8 cellular contexts compared by ENCODE assay signal in the genomic region with DNA sequence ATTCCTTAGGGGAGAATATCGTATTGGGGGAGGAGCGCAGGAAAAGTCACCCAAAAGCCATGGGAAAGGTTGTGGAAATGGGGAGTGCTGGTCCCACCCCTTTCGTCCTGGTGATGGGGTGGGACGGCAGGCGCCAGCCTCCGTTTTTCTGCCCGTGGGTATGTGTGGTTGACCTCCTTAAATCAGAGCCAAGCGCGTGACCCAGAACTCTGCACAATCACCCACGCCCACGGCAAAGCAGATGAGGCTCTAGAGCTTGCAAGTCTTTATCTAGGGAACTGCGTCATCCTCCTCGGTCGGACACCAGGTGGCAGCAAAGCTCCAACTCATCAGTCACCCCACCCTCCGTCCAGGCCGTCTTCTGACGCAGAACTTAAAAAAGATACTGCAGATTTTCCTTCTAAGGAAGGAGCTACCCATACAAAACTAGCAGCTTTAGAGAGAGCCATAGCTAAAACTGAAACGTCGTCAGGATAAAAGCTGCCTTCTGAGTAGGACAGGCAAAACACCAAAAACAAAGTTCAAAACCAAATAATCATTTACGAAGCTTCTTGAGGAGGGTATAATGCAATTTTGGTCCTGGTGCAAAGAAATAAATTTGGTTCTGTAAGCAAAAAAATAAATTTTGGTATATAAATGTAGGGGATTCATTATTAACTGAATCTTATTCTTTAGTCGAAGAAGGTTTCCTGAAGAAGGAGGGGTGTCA.
DNase-seq lines count a peak whose midpoint lies in the region; ATAC-seq, FAIRE-seq and TF ChIP-seq lines count a peak whose summit lies in the region.

No MANE protein-coding gene starts in this region.

- H3K27ac ChIP-seq in angular gyrus (ENCODE audit: low read depth, low read length) = peak overlapping the region; percentile 81

- TF ChIP-seq POLR2A in GM12891 (IDR thresholded peaks at IDR 0.05; ENCODE audit: low read depth, low read length) = no peak

- peak; percentile 90 for ATAC-seq in HG02884 (IDR thresholded peaks at IDR 0.05; ENCODE audit: unreplicated experiment)

- H3K4me1 Mint-ChIP-seq in T-helper 2 cell treated with Interferon-gamma antibody and Interleukin-4, amounts not matched to agents 5 μg/mL and 100 μg/mL, for 36 hours (ENCODE audit: low read depth) = peaks cover 82% of the 10 kb centered on the region

- peak; percentile 79 for FAIRE-seq in GM12891 (lab: Jason Lieb, UNC)

- peak overlapping the region; percentile 50 for H3K4me3 Mint-ChIP-seq in T-helper 2 cell treated with Interferon-gamma antibody and Interleukin-4, amounts not matched to agents 5 μg/mL and 100 μg/mL, for 36 hours

- H3K36me3 Mint-ChIP-seq in T-helper 2 cell treated with Interferon-gamma antibody and Interleukin-4, amounts not matched to agents 5 μg/mL and 100 μg/mL, for 36 hours (ENCODE audit: low read depth) = peaks cover 22% of the 10 kb centered on the region

- no peaks in the 10 kb centered on the region for H3K27me3 Mint-ChIP-seq in T-helper 2 cell treated with Interferon-gamma antibody and Interleukin-4, amounts not matched to agents 5 μg/mL and 100 μg/mL, for 36 hours (ENCODE audit: low read depth)

- H3K9me3 Mint-ChIP-seq in T-helper 2 cell treated with Interferon-gamma antibody and Interleukin-4, amounts not matched to agents 5 μg/mL and 100 μg/mL, for 36 hours = peaks cover 9% of the 10 kb centered on the region

- peak; percentile 72 for TF ChIP-seq CTCF in retinal pigment epithelial cell (conservative IDR thresholded peaks at IDR 0.05; ENCODE audit: low read depth, low read length)

- no peak overlapping the region for H3K4me3 ChIP-seq in retinal pigment epithelial cell (ENCODE audit: low read length)

- H3K27ac Mint-ChIP-seq in T-helper 2 cell treated with Interferon-gamma antibody and Interleukin-4, amounts not matched to agents 5 μg/mL and 100 μg/mL, for 36 hours = peak overlapping the region; percentile 85

- DNase-seq in GM12891 (ENCODE audit: insufficient read length, low spot score) (peak; percentile 34), NCI-H1694 (lab: John Stamatoyannopoulos, UW) (peak; percentile 81), hepatic stellate cell (ENCODE audit: low spot score) (peak; percentile 46), retinal pigment epithelial cell (ENCODE audit: low read depth) (peak; percentile 35), GM19240 (ENCODE audit: insufficient read length, low spot score) (no peak)
- DNase-seq in T-helper 2 cell treated with Interferon-gamma antibody and Interleukin-4, amounts not matched to agents 5 μg/mL and 100 μg/mL, for 36 hours (ENCODE audit: low spot score) = peak; percentile 89

TF ChIP-seq in GM12891, 5 proteins besides CTCF, POLR2A, EP300 and RAD21:
- TF ChIP-seq POU2F2 (IDR thresholded peaks at IDR 0.05; ENCODE audit: low read depth, low read length) = no peak
- TF ChIP-seq SPI1 (IDR thresholded peaks at IDR 0.05; ENCODE audit: low read depth, low read length) = no peak
- TF ChIP-seq PAX5 (IDR thresholded peaks at IDR 0.05; ENCODE audit: insufficient read depth, low read length, severe bottlenecking) = no peak
- no peak for TF ChIP-seq TAF1 (IDR thresholded peaks at IDR 0.05; ENCODE audit: low read depth, low read length)
- no peak for TF ChIP-seq POLR2AphosphoS5 (IDR thresholded peaks at IDR 0.05; ENCODE audit: low read depth, low read length)
